Comparison of ENCODE assay signal across 8 cellular contexts in genomic region chr2:36596397-36596796, GRCh38. TPM values are rescaled to one million over a fixed set of nuclear protein-coding genes. Genes with fewer than 3 reads are reported as not detected.
A peak's percentile ranks its signal among the peaks of the same experiment; 100 is the strongest.
DNase-seq lines count a peak whose midpoint lies in the region; ATAC-seq and TF ChIP-seq lines count a peak whose summit lies in the region.
"Had no signal": no experiment of that assay in that cellular context is flagged by ENCODE, and none has a peak within 500 bp of the region (broad histone marks: within the 10 kb centered on the region; RNA-seq: fewer than 3 reads in every experiment).

No MANE protein-coding gene starts in this region.

- WGBS in esophagus squamous epithelium, 2 donors = 94 to 95% methylated on average over 12 of the region's 12 CpGs

- in situ Hi-C loops in gastrocnemius medialis (cut with MboI; ENCODE audit: low sequenced_read_pairs in 4 of 4) = loop anchor here in 1 of 4 donors (10.0 kb wide), 1 partner anchor 58 kb away; no protein-coding TSS in a partner anchor

- H3K4me3 ChIP-seq in GM12864 (ENCODE audit: low read depth, low read length) (peak overlapping the region; percentile 72; the same call in 1 of the 2 replicates), esophagus squamous epithelium (peak overlapping the region in 3 of 4 donors; percentile 95 to 99 (median 99)), gastrocnemius medialis (peak overlapping the region; percentile 78 to 93 (median 85))

- TF ChIP-seq POLR2A in esophagus squamous epithelium (IDR thresholded peaks at IDR 0.05) (no peak), gastrocnemius medialis (IDR thresholded peaks at IDR 0.05) (no peak)

- no peak overlapping the region for H3K27ac ChIP-seq in esophagus squamous epithelium
- peak overlapping the region; percentile 92 to 97 (median 94) for H3K27ac ChIP-seq in gastrocnemius medialis
- H3K27ac ChIP-seq: ascending aorta had no signal

- H3K27me3 ChIP-seq in esophagus squamous epithelium (no peaks in the 10 kb centered on the region), gastrocnemius medialis (no peaks in the 10 kb centered on the region)
- H3K27me3 ChIP-seq: ascending aorta had no signal

- H3K4me1 ChIP-seq in esophagus squamous epithelium (peaks cover 8 to 39% (median 16%) of the 10 kb centered on the region in 3 donors), gastrocnemius medialis (peaks cover 33 to 46% of the 10 kb centered on the region in 2 donors)

- intact Hi-C loops in esophagus squamous epithelium (cut with DNase I) = no loop called here
- intact Hi-C loops in gastrocnemius medialis (cut with DNase I; ENCODE audit: low total_unique reads) = loop anchor here (2.0 kb wide), 1 partner anchor 242 kb away; the partner anchor contains the start of gene CRIM1

- no peaks in the 10 kb centered on the region for H3K36me3 ChIP-seq in esophagus squamous epithelium
- H3K36me3 ChIP-seq in gastrocnemius medialis = no peaks in the 10 kb centered on the region

- H3K9me3 ChIP-seq in esophagus squamous epithelium (no peaks in the 10 kb centered on the region), gastrocnemius medialis (no peaks in the 10 kb centered on the region)
- H3K9me3 ChIP-seq: ascending aorta had no signal

- DNase-seq in GM12864 (ENCODE audit: low read depth) (no peak), RKO (ENCODE audit: low spot score) (peak; percentile 46), esophagus squamous epithelium (lab: John Stamatoyannopoulos, UW) (no peak), gastrocnemius medialis (no peak), NAMALWA (ENCODE audit: low spot score) (no peak)

- TF ChIP-seq CTCF in GM12864 (IDR thresholded peaks at IDR 0.05; ENCODE audit: low read depth, low read length, missing control alignments) (no peak), esophagus squamous epithelium (IDR thresholded peaks at IDR 0.05) (no peak), gastrocnemius medialis (IDR thresholded peaks at IDR 0.05 in 4 of 5, conservative IDR thresholded peaks at IDR 0.05 in 1 of 5) (no peak)

- no peak for ATAC-seq in gastrocnemius medialis
- no peak for ATAC-seq in HG03280 (IDR thresholded peaks at IDR 0.05; ENCODE audit: unreplicated experiment)
- ATAC-seq in GM19023 (IDR thresholded peaks at IDR 0.05; ENCODE audit: unreplicated experiment) = no peak

RNA-seq across cellular contexts. Expression of gene FEZ2, which starts 1.6 kb away (rescaled TPM):
- total RNA-seq in esophagus squamous epithelium = 10 to 100 TPM in 3 of 4 donors, 1 to 10 TPM in 1; 9.2 to 34.9 (median 26.4) TPM
- total RNA-seq in gastrocnemius medialis = 100 to 1,000 TPM in 3 of 4 donors, 10 to 100 TPM in 1; 65.1 to 126 (median 110) TPM

Comparison
In these comparisons a context has a peak if more than half of its experiments do, and no peak if none do; other contexts are left out.
1. H3K27ac ChIP-seq: peak in gastrocnemius medialis (4 of 4); none in esophagus squamous epithelium (0 of 4).
2. Peak in every context shown above with its lines, with median percentiles within 50 percentile points of each other: H3K4me3 ChIP-seq.